In the genomic region with DNA sequence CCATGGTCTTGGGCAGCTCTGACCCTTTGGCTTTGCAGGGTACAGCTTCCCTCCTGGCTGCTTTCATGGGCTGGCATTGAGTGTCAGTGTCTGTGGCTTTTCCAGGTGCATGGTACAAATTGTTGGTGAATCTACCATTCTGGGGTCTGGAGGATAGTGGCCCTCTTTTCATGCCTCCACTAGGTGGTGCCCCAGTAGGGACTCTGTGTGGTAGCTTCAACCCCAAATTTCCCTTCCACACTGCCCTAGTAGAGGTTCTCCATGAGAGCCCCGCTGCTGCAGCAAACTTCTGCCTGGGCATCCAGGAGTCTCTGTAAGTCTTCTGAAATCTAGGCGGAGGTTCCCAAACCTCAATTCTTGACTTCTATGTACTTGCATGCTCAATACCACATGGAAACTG, we compare ENCODE assay signal across 15 cellular contexts.
"Had no signal": no experiment of that assay in that cellular context is flagged by ENCODE, and none has a peak within 500 bp of the region (broad histone marks: within the 10 kb centered on the region; RNA-seq: fewer than 3 reads in every experiment).

No MANE protein-coding gene starts in this region.

- H3K36me3 ChIP-seq: colonic mucosa, ovary, sigmoid colon, spleen, thyroid gland had no signal

- H3K4me1 ChIP-seq: colonic mucosa, sigmoid colon, spleen, thyroid gland had no signal

- DNase-seq: activated CD4-positive, alpha-beta memory T cell treated with anti-CD3 and anti-CD28 coated beads for 36 hours; activated CD8-positive, alpha-beta memory T cell treated with anti-CD3 and anti-CD28 coated beads, Interleukin-2, amount 10 ng/mL, durations not matched to agents 7 days and 5 days; activated naive CD4-positive, alpha-beta T cell treated with anti-CD3 and anti-CD28 coated beads, Interleukin-2, amount 10 ng/mL, durations not matched to agents 7 days and 5 days; activated T-cell treated with anti-CD3 and anti-CD28 coated beads, Interleukin-2, amount 50 U/mL, for 24 hours; colonic mucosa; islet precursor cell; ovary; sigmoid colon; spleen; stimulated activated CD4-positive, alpha-beta T cell treated with anti-CD3 and anti-CD28 coated beads, Interleukin-1b, Interleukin-23, amount 100 ng/mL, for 48 hours; thyroid gland had no signal

- H3K27me3 ChIP-seq: colonic mucosa, ovary, sigmoid colon, spleen, thyroid gland had no signal

- H3K4me3 ChIP-seq: colonic mucosa, lung, ovary, sigmoid colon, spleen, thyroid gland had no signal

- FAIRE-seq: astrocyte, frontal cortex, urothelium cell line had no signal

- ATAC-seq: activated CD8-positive, alpha-beta memory T cell treated with anti-CD3 and anti-CD28 coated beads, Interleukin-2, amount 10 ng/mL, durations not matched to agents 7 days and 5 days had no signal

- H3K27ac ChIP-seq: colonic mucosa, ovary, sigmoid colon, spleen, thyroid gland had no signal

- H3K9me3 ChIP-seq: colonic mucosa, ovary, sigmoid colon, thyroid gland had no signal
